1 cellular context compared by ENCODE assay signal in the genomic region with DNA sequence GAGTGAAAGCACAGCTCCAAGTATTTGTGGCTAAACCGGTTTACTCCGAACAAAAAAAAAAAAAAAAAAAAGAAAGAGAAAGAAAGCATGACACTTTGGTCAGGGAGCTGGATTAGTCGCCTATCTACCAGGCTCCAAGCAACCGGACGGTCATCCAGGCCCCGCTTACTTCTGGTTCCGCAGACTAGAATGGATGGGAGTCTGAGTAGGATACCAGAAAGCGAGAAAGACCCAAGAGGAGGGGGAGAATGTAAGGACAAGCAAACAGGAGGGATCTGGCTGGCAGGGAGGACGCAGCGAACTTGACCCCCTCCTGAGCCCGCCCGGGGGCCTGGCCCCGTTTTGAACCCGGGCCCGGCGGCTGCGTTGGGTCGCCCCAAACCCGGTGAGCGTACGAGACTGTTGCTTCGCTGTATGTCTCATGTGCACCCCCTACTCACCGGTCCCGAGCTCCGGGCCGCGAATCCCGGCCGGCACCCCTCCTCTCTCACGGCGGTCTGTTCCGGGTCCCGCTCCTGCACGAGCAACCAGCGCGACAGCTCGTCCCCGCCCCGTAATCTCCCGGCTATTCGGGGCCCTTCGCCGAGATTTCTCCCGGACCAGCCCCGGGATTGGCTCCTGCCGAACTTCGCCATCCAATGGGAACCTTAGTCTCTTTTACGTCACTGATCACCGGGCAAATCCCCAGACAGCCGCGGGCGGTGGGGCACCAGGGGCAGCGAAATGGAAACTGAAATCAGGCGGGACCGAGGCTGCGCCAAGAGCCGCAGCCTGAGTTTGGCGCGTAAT.
A peak's percentile ranks its signal among the peaks of the same experiment; 100 is the strongest.
TF ChIP-seq lines count a peak whose summit lies in the region.

A gene with protein sequence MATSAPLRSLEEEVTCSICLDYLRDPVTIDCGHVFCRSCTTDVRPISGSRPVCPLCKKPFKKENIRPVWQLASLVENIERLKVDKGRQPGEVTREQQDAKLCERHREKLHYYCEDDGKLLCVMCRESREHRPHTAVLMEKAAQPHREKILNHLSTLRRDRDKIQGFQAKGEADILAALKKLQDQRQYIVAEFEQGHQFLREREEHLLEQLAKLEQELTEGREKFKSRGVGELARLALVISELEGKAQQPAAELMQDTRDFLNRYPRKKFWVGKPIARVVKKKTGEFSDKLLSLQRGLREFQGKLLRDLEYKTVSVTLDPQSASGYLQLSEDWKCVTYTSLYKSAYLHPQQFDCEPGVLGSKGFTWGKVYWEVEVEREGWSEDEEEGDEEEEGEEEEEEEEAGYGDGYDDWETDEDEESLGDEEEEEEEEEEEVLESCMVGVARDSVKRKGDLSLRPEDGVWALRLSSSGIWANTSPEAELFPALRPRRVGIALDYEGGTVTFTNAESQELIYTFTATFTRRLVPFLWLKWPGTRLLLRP (minus strand): TSS at position 542 of the 789 bp plus-strand sequence. CDS start 14,303 bp downstream, outside the sequence.

TF ChIP-seq in K562, 482 proteins besides CTCF, POLR2A, EP300 and RAD21 (continued from another document):
- TF ChIP-seq KDM1A (IDR thresholded peaks at IDR 0.05) (peak; percentile 84), MAZ (CRISPR knock-in tag; conservative IDR thresholded peaks at IDR 0.05 in 1 of 2, IDR thresholded peaks at IDR 0.05 in 1 of 2) (peak in 1 of 2 experiments; percentile 19; a peak in 1 of 4 replicates), NRF1 (conservative IDR thresholded peaks at IDR 0.05 in 1 of 2, IDR thresholded peaks at IDR 0.05 in 1 of 2) (peak in 1 of 2 experiments; percentile 39; a peak in 2 of 4 replicates), CREM (IDR thresholded peaks at IDR 0.05; ENCODE audit: low read depth) (peak; percentile 91), PHF21A (IDR thresholded peaks at IDR 0.05; ENCODE audit: borderline replicate concordance, low read depth) (peak; percentile 99), RBFOX2 (IDR thresholded peaks at IDR 0.05; ENCODE audit: low read depth, low read length) (peak; percentile 71), CREB1 (IDR thresholded peaks at IDR 0.05) (peak; percentile 77; the same call in 1 of the 2 replicates), CREB1 (CRISPR knock-in tag; IDR thresholded peaks at IDR 0.05) (peak; percentile 88)
- TF ChIP-seq, protein P1, sequence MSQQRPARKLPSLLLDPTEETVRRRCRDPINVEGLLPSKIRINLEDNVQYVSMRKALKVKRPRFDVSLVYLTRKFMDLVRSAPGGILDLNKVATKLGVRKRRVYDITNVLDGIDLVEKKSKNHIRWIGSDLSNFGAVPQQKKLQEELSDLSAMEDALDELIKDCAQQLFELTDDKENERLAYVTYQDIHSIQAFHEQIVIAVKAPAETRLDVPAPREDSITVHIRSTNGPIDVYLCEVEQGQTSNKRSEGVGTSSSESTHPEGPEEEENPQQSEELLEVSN (IDR thresholded peaks at IDR 0.05; ENCODE audit: borderline replicate concordance in 1 of 2, extremely low read depth in 1 of 2, insufficient read depth in 1 of 2, insufficient read length in 1 of 2, low read depth in 1 of 2, low read length in 1 of 2, poor library complexity in 1 of 2, severe bottlenecking in 1 of 2) = peak in 1 of 2 experiments; percentile 50
